ENCODE assay signal across 29 cellular contexts in genomic region chr10:87715727-87716670, GRCh38. TPM values are rescaled to one million over a fixed set of nuclear protein-coding genes. Genes with fewer than 3 reads are reported as not detected.
A peak's percentile ranks its signal among the peaks of the same experiment; 100 is the strongest.
DNase-seq lines count a peak whose midpoint lies in the region; ATAC-seq and TF ChIP-seq lines count a peak whose summit lies in the region.
"Had no signal": no experiment of that assay in that cellular context is flagged by ENCODE, and none has a peak within 500 bp of the region (broad histone marks: within the 10 kb centered on the region; RNA-seq: fewer than 3 reads in every experiment).

No MANE protein-coding gene starts in this region.

- H3K9me3 ChIP-seq in BLaER1 (no peaks in the 10 kb centered on the region), Loucy (ENCODE audit: insufficient read depth, low read depth, low read length) (no peaks in the 10 kb centered on the region)
- H3K9me3 ChIP-seq: A549, testis, vagina had no signal

- H3K36me3 ChIP-seq in BLaER1, result no peaks in the 10 kb centered on the region
- H3K36me3 ChIP-seq in Loucy (ENCODE audit: insufficient read depth, low read length), result no peaks in the 10 kb centered on the region
- H3K36me3 ChIP-seq: vagina had no signal

- ATAC-seq in HG03439 (IDR thresholded peaks at IDR 0.05; ENCODE audit: unreplicated experiment), result no peak
- ATAC-seq: A549; effector memory CD8-positive, alpha-beta T cell; esophagus mucosa; natural killer cell; T-cell had no signal

- no peak overlapping the region for H3K9ac ChIP-seq in BLaER1
- no peak overlapping the region for H3K9ac ChIP-seq in Loucy (ENCODE audit: low read depth, low read length, poor library complexity, severe bottlenecking)
- H3K9ac ChIP-seq: KMS-11, parathyroid adenoma had no signal

- no peak overlapping the region for H3K27ac ChIP-seq in BLaER1
- H3K27ac ChIP-seq: A549, KMS-11, parathyroid adenoma, vagina had no signal

- H3K4me1 ChIP-seq in BLaER1, result peaks cover 38% of the 10 kb centered on the region
- peaks cover 13% of the 10 kb centered on the region for H3K4me1 ChIP-seq in Loucy (ENCODE audit: insufficient read depth, low read length, poor library complexity, severe bottlenecking)
- H3K4me1 ChIP-seq: A549, parathyroid adenoma had no signal

- H2AFZ ChIP-seq in Loucy (ENCODE audit: low read length), result peak overlapping the region; percentile 5; the same call in 1 of the 2 replicates
- H2AFZ ChIP-seq: parathyroid adenoma had no signal

- peak overlapping the region; percentile 47 for H3K4me2 ChIP-seq in BLaER1
- H3K4me2 ChIP-seq in Loucy (ENCODE audit: low read depth, low read length, poor library complexity, severe bottlenecking), result peak overlapping the region; percentile 0
- H3K4me2 ChIP-seq: A549, KMS-11 had no signal

- H3K4me3 ChIP-seq in BLaER1 (no peak overlapping the region), Loucy (ENCODE audit: low read length, poor library complexity, severe bottlenecking) (no peak overlapping the region), fibroblast of pulmonary artery (replicated peaks; ENCODE audit: low read depth, low read length) (no peak overlapping the region)
- H3K4me3 ChIP-seq: A549, coronary artery, testis, vagina had no signal

- DNase-seq in fibroblast of pulmonary artery (ENCODE audit: low read depth), result peak; percentile 67
- DNase-seq in pulmonary artery endothelial cell (ENCODE audit: low read depth, low spot score), result peak; percentile 54
- DNase-seq in progenitor cell of endocrine pancreas (ENCODE audit: low spot score, unreplicated experiment), result no peak
- no peak for DNase-seq in mesothelial cell of epicardium (ENCODE audit: low spot score in 2 of 2, unreplicated experiment in 2 of 2)
- DNase-seq in DMS 273 (lab: John Stamatoyannopoulos, UW; ENCODE audit: unreplicated experiment), result no peak
- DNase-seq: activated CD4-positive, alpha-beta memory T cell treated with anti-CD3 and anti-CD28 coated beads, Interleukin-2, amount 10 ng/mL, durations not matched to agents 7 days and 5 days; activated CD4-positive, alpha-beta T cell treated with anti-CD3 and anti-CD28 coated beads for 1 hour; activated CD8-positive, alpha-beta memory T cell treated with anti-CD3 and anti-CD28 coated beads, Interleukin-2, amount 50 U/mL, for 48 hours; activated naive CD4-positive, alpha-beta T cell treated with anti-CD3 and anti-CD28 coated beads, Interleukin-2, amount 50 U/mL, for 16 hours; amygdala; effector memory CD8-positive, alpha-beta T cell; H9; natural killer cell; NCI-H1436 treated with DMSO at 0.1 percent for 48 hours; NCI-H2107; NCI-H774; stimulated activated naive CD4-positive, alpha-beta T cell treated with Interleukin-2 at 50 U/mL for 16 hours; T-cell; testis had no signal

- H3K4me1 Mint-ChIP-seq in progenitor cell of endocrine pancreas (ENCODE audit: low read depth), result peaks cover 17% of the 10 kb centered on the region
- H3K4me1 Mint-ChIP-seq in mesothelial cell of epicardium, result no peaks in the 10 kb centered on the region
- H3K4me1 Mint-ChIP-seq: natural killer cell had no signal

- H3K27me3 Mint-ChIP-seq in progenitor cell of endocrine pancreas (no peaks in the 10 kb centered on the region), mesothelial cell of epicardium (ENCODE audit: low read depth) (peaks cover 16% of the 10 kb centered on the region)
- H3K27me3 Mint-ChIP-seq: T-cell had no signal

- H3K4me3 Mint-ChIP-seq in progenitor cell of endocrine pancreas (ENCODE audit: low read depth) (no peak overlapping the region), mesothelial cell of epicardium (no peak overlapping the region)
- H3K4me3 Mint-ChIP-seq: activated CD4-positive, alpha-beta memory T cell treated with anti-CD3 and anti-CD28 coated beads, Interleukin-2, amount 10 ng/mL, durations not matched to agents 7 days and 5 days; effector memory CD8-positive, alpha-beta T cell; H9; natural killer cell; T-cell had no signal

- H3K9me3 Mint-ChIP-seq in progenitor cell of endocrine pancreas (ENCODE audit: low read depth), result no peaks in the 10 kb centered on the region
- no peaks in the 10 kb centered on the region for H3K9me3 Mint-ChIP-seq in mesothelial cell of epicardium
- H3K9me3 Mint-ChIP-seq: activated CD4-positive, alpha-beta memory T cell treated with anti-CD3 and anti-CD28 coated beads, Interleukin-2, amount 10 ng/mL, durations not matched to agents 7 days and 5 days; effector memory CD8-positive, alpha-beta T cell; H9; natural killer cell; T-cell had no signal

- H4K20me1 ChIP-seq in BLaER1 (no peaks in the 10 kb centered on the region), Loucy (ENCODE audit: insufficient read depth, low read length, poor library complexity, severe bottlenecking) (no peaks in the 10 kb centered on the region)

- no peak for TF ChIP-seq CTCF in Loucy (conservative IDR thresholded peaks at IDR 0.05; ENCODE audit: low read length)
- no peak for TF ChIP-seq CTCF in fibroblast of pulmonary artery (IDR thresholded peaks at IDR 0.05; ENCODE audit: low read length, missing control alignments)
- TF ChIP-seq CTCF in progenitor cell of endocrine pancreas (IDR thresholded peaks at IDR 0.05; ENCODE audit: unreplicated experiment), result no peak
- no peak for TF ChIP-seq CTCF in mesothelial cell of epicardium (IDR thresholded peaks at IDR 0.05; ENCODE audit: unreplicated experiment)

- H3F3A ChIP-seq in Loucy (ENCODE audit: low read depth), result no peaks in the 10 kb centered on the region

- H3K9me2 ChIP-seq in Loucy (replicated peaks; ENCODE audit: low read depth, low read length), result no peaks in the 10 kb centered on the region

- H3K79me2 ChIP-seq in Loucy (ENCODE audit: insufficient read depth, low read length), result no peaks in the 10 kb centered on the region
- H3K79me2 ChIP-seq: parathyroid adenoma had no signal

- no peak overlapping the region for H3K27ac Mint-ChIP-seq in progenitor cell of endocrine pancreas
- no peak overlapping the region for H3K27ac Mint-ChIP-seq in mesothelial cell of epicardium
- H3K27ac Mint-ChIP-seq: activated CD4-positive, alpha-beta memory T cell treated with anti-CD3 and anti-CD28 coated beads, Interleukin-2, amount 10 ng/mL, durations not matched to agents 7 days and 5 days; effector memory CD8-positive, alpha-beta T cell; natural killer cell; T-cell had no signal

- H3K36me3 Mint-ChIP-seq in progenitor cell of endocrine pancreas (ENCODE audit: insufficient read depth) (no peaks in the 10 kb centered on the region), mesothelial cell of epicardium (no peaks in the 10 kb centered on the region)
- H3K36me3 Mint-ChIP-seq: natural killer cell, T-cell had no signal

- no peaks in the 10 kb centered on the region for H3K27me3 ChIP-seq in BLaER1
- H3K27me3 ChIP-seq in Loucy (ENCODE audit: insufficient read depth, low read length, poor library complexity, severe bottlenecking), result no peaks in the 10 kb centered on the region
- H3K27me3 ChIP-seq: testis, vagina had no signal

RNA-seq across cellular contexts. Expression of gene PAPSS2, which starts 56.3 kb away (rescaled TPM):
- total RNA-seq in pulmonary artery endothelial cell (74.2 and 74.3 TPM in 2 replicates), progenitor cell of endocrine pancreas (7.3 and 7.5 TPM in 2 replicates), mesothelial cell of epicardium (13.2 to 16.9 TPM (median 13.7 TPM) in 3 replicates)
- total RNA-seq: G401 had no signal

Comparison
In these comparisons a context has a peak if more than half of its experiments do, and no peak if none do; other contexts are left out.
1. DNase-seq: peak in fibroblast of pulmonary artery (single experiment) and pulmonary artery endothelial cell (single experiment); none in progenitor cell of endocrine pancreas (single experiment), mesothelial cell of epicardium (0 of 2) and DMS 273 (single experiment).